ENCODE assay signal across 33 cellular contexts in genomic region chr4:72179342-72179741, GRCh38.
DNase-seq lines count a peak whose midpoint lies in the region; ATAC-seq, FAIRE-seq and TF ChIP-seq lines count a peak whose summit lies in the region.
"Had no signal": no experiment of that assay in that cellular context is flagged by ENCODE, and none has a peak within 500 bp of the region (broad histone marks: within the 10 kb centered on the region; RNA-seq: fewer than 3 reads in every experiment).

No MANE protein-coding gene starts in this region.

- H3K4me1 ChIP-seq in HepG2 (ENCODE audit: insufficient read depth, low read length) (no peaks in the 10 kb centered on the region), right lobe of liver (no peaks in the 10 kb centered on the region), GM12878 (ENCODE audit: control insufficient read depth, insufficient read depth, low read length) (no peaks in the 10 kb centered on the region), K562 (replicated peaks in 1 of 2; ENCODE audit: control insufficient read depth in 2 of 2, insufficient read depth in 2 of 2, low read length in 2 of 2) (no peaks in the 10 kb centered on the region)
- H3K4me1 ChIP-seq: A549; BE2C; BLaER1; BLaER1 treated with 17β-estradiol and CSF1 and Interleukin-3, amounts not matched to agents 10 nM and 100 nM; Caco-2 had no signal

- H3K9ac ChIP-seq in HepG2 (ENCODE audit: insufficient read depth, low read depth, low read length) (no peak overlapping the region), GM12878 (ENCODE audit: control insufficient read depth, insufficient read depth, low read length) (no peak overlapping the region), K562 (ENCODE audit: insufficient read depth in 1 of 2, low read depth in 2 of 2, low read length in 2 of 2) (no peak overlapping the region)
- H3K9ac ChIP-seq: BLaER1; BLaER1 treated with 17β-estradiol and CSF1 and Interleukin-3, amounts not matched to agents 10 nM and 100 nM had no signal

- WGBS in HepG2 (ENCODE audit: low lambda C conversion rate) = 19% methylated on average over 1 of the region's 1 CpG
- 75% methylated on average over 1 of the region's 1 CpG for WGBS in right lobe of liver (ENCODE audit: insufficient coverage, low coverage, low lambda C conversion rate, missing lambda C conversion rate)
- 5% methylated on average over 1 of the region's 1 CpG for WGBS in GM12878 (ENCODE audit: insufficient coverage, insufficient replicate concordance, low lambda C conversion rate, missing lambda C conversion rate)
- 0% methylated on average over 1 of the region's 1 CpG for WGBS in K562 (ENCODE audit: insufficient coverage, low coverage, missing lambda C conversion rate)

- TF ChIP-seq EP300 in HepG2 (IDR thresholded peaks at IDR 0.05; ENCODE audit: low read depth in 2 of 2, low read length in 2 of 2) (no peak), HepG2 (CRISPR knock-in tag; IDR thresholded peaks at IDR 0.05; ENCODE audit: borderline replicate concordance) (no peak), GM12878 (IDR thresholded peaks at IDR 0.05; ENCODE audit: borderline replicate concordance in 1 of 2, control insufficient read depth in 1 of 2, low read depth in 2 of 2, low read length in 2 of 2) (no peak), K562 (IDR thresholded peaks at IDR 0.05; ENCODE audit: low read length) (no peak)

- no peak overlapping the region for H2AFZ ChIP-seq in HepG2 (ENCODE audit: low read length)
- no peak overlapping the region for H2AFZ ChIP-seq in GM12878 (ENCODE audit: control insufficient read depth, low read depth, low read length)
- H2AFZ ChIP-seq in K562 (ENCODE audit: low read depth, low read length) = no peak overlapping the region

- DNase-seq in HepG2 (ENCODE audit: low spot score) (no peak), right lobe of liver (no peak), GM12878 (ENCODE audit: low read depth, low spot score) (no peak), K562 (ENCODE audit: extremely low read depth in 1 of 4, low spot score in 3 of 4) (no peak), glomerular visceral epithelial cell (ENCODE audit: extremely low spot score) (no peak)
- DNase-seq: 8988T; ACHN; AML-193; BE2C; C1 segment of cervical spinal cord; Caco-2; Calu3; CD4-positive, alpha-beta memory T cell; CD4-positive, alpha-beta T cell; CD4-positive, CD25-positive, alpha-beta regulatory T cell; CD8-positive, alpha-beta memory T cell; CD8-positive, alpha-beta T cell; COR-L47; DMS 273 treated with DMSO at 0.1 percent for 48 hours; DMS153; DMS53; DMS79; DMS79 treated with DMSO at 0.1 percent for 48 hours; DND-41; EL had no signal

- SMC1A ChIA-PET in GM12878 (lab: Charles Lee; ENCODE audit: uncharacterized antibody, unreplicated experiment) = no interaction called here

- intact Hi-C loops in HepG2 (cut with micrococcal nuclease; ENCODE audit: unreplicated experiment) = no loop called here
- intact Hi-C loops in right lobe of liver (cut with DNase I) = no loop called here
- intact Hi-C loops in GM12878 (cut with micrococcal nuclease; ENCODE audit: unreplicated experiment) = no loop called here
- intact Hi-C loops in K562 (cut with micrococcal nuclease) = no loop called here

- H3K79me2 ChIP-seq in HepG2 (ENCODE audit: insufficient read depth, low read length) (no peaks in the 10 kb centered on the region), GM12878 (ENCODE audit: control insufficient read depth, insufficient read depth, low read length) (no peaks in the 10 kb centered on the region), K562 (ENCODE audit: control insufficient read depth, insufficient read depth, low read length) (no peaks in the 10 kb centered on the region)

- H3K27ac ChIP-seq in HepG2 (ENCODE audit: extremely low read length, insufficient read depth, low read length) = no peak overlapping the region
- no peak overlapping the region for H3K27ac ChIP-seq in right lobe of liver
- H3K27ac ChIP-seq in GM12878 (ENCODE audit: control insufficient read depth, insufficient read depth) = no peak overlapping the region
- no peak overlapping the region for H3K27ac ChIP-seq in K562 (ENCODE audit: extremely low read depth, low read depth, low read length)
- H3K27ac ChIP-seq: 22Rv1; A549; BLaER1; BLaER1 treated with 17β-estradiol and CSF1 and Interleukin-3, amounts not matched to agents 10 nM and 100 nM; C4-2B had no signal

- H3K4me3 ChIP-seq in HepG2 (replicated peaks in 1 of 3; ENCODE audit: insufficient read depth in 1 of 3, low read depth in 2 of 3, low read length in 3 of 3) (no peak overlapping the region), right lobe of liver (no peak overlapping the region), GM12878 (no peak overlapping the region), K562 (no peak overlapping the region)
- H3K4me3 ChIP-seq: A549; BLaER1; BLaER1 treated with 17β-estradiol and CSF1 and Interleukin-3, amounts not matched to agents 10 nM and 100 nM had no signal

- TF ChIP-seq POLR2A in HepG2 (IDR thresholded peaks at IDR 0.05; ENCODE audit: insufficient read depth in 1 of 2, low read depth in 2 of 2, low read length in 2 of 2) (no peak), right lobe of liver (IDR thresholded peaks at IDR 0.05) (no peak), GM12878 (IDR thresholded peaks at IDR 0.05; ENCODE audit: low read depth, low read length) (no peak), K562 (conservative IDR thresholded peaks at IDR 0.05) (no peak)

- in situ Hi-C loops in HepG2 (cut with HindIII; ENCODE audit: extremely low pct_ligation_motif_present, low pct_unique_long_range_greater_than_20kb) = no loop called here
- in situ Hi-C loops in GM12878 (cut with MboI) = no loop called here
- in situ Hi-C loops in K562 (cut with MboI) = no loop called here

- no peak overlapping the region for H3K4me2 ChIP-seq in HepG2 (ENCODE audit: low read depth, low read length)
- H3K4me2 ChIP-seq in GM12878 (ENCODE audit: control insufficient read depth, insufficient read depth) = no peak overlapping the region
- H3K4me2 ChIP-seq in K562 (ENCODE audit: insufficient read depth, low read length) = no peak overlapping the region
- H3K4me2 ChIP-seq: A549; BLaER1; BLaER1 treated with 17β-estradiol and CSF1 and Interleukin-3, amounts not matched to agents 10 nM and 100 nM had no signal

- no peaks in the 10 kb centered on the region for H3K9me1 ChIP-seq in K562 (ENCODE audit: control insufficient read depth, insufficient read depth, low read length)

- FAIRE-seq in HepG2 (lab: Jason Lieb, UNC) (no peak), GM12878 (lab: Jason Lieb, UNC) (no peak), K562 (lab: Jason Lieb, UNC) (no peak)
- FAIRE-seq: A204.1, A549, D721Med had no signal

- RAD21 ChIA-PET in GM12878 (lab: Charles Lee; ENCODE audit: unreplicated experiment) = no interaction called here

- BruUV-seq in HepG2 (replicated peaks; lab: Mats Ljungman, UMichigan) = no TSS peak
- no TSS peak for BruUV-seq in GM12878 (replicated peaks; lab: Mats Ljungman, UMichigan)
- no TSS peak for BruUV-seq in K562 (replicated peaks; lab: Mats Ljungman, UMichigan)

- H4K20me1 ChIP-seq in HepG2 (ENCODE audit: insufficient read depth, low read length) (no peaks in the 10 kb centered on the region), GM12878 (ENCODE audit: control insufficient read depth, insufficient read depth) (no peaks in the 10 kb centered on the region), K562 (replicated peaks; ENCODE audit: control insufficient read depth, insufficient read depth, low read length) (no peaks in the 10 kb centered on the region)
- H4K20me1 ChIP-seq: BLaER1; BLaER1 treated with 17β-estradiol and CSF1 and Interleukin-3, amounts not matched to agents 10 nM and 100 nM had no signal

- TF ChIP-seq RAD21 in HepG2 (CRISPR knock-in tag; IDR thresholded peaks at IDR 0.05) (no peak), GM12878 (IDR thresholded peaks at IDR 0.05; ENCODE audit: insufficient read depth, low read depth, low read length) (no peak), K562 (CRISPR knock-in tag; conservative IDR thresholded peaks at IDR 0.05 in 1 of 2, IDR thresholded peaks at IDR 0.05 in 1 of 2) (no peak)

- ATAC-seq in HepG2 (no peak), right lobe of liver (no peak), GM12878 (no peak), K562 (no peak), HG03439 (IDR thresholded peaks at IDR 0.05; ENCODE audit: unreplicated experiment) (no peak)
- ATAC-seq: A549; CD8-positive, alpha-beta T cell had no signal

- TF ChIP-seq CTCF in HepG2 (CRISPR knock-in tag; IDR thresholded peaks at IDR 0.05) (no peak), right lobe of liver (IDR thresholded peaks at IDR 0.05) (no peak), GM12878 (IDR thresholded peaks at IDR 0.05 in 2 of 3, conservative IDR thresholded peaks at IDR 0.05 in 1 of 3; ENCODE audit: control insufficient read depth in 2 of 3, extremely low read depth in 1 of 3, insufficient read depth in 1 of 3, low read depth in 3 of 3, low read length in 3 of 3) (no peak), K562 (IDR thresholded peaks at IDR 0.05 in 2 of 3, conservative IDR thresholded peaks at IDR 0.05 in 1 of 3; ENCODE audit: insufficient read depth in 2 of 3, low read depth in 1 of 3, low read length in 3 of 3) (no peak)

- H3K27me3 ChIP-seq in HepG2 (ENCODE audit: control insufficient read depth in 1 of 2, insufficient read depth in 2 of 2, low read length in 2 of 2) (no peaks in the 10 kb centered on the region), right lobe of liver (no peaks in the 10 kb centered on the region), GM12878 (replicated peaks in 1 of 2; ENCODE audit: control insufficient read depth in 2 of 2, insufficient read depth in 2 of 2, low read length in 1 of 2) (no peaks in the 10 kb centered on the region), K562 (ENCODE audit: control insufficient read depth in 2 of 2, insufficient read depth in 2 of 2, low read length in 2 of 2) (no peaks in the 10 kb centered on the region)
- H3K27me3 ChIP-seq: BE2C; BLaER1; BLaER1 treated with 17β-estradiol and CSF1 and Interleukin-3, amounts not matched to agents 10 nM and 100 nM had no signal

- CTCF ChIA-PET in HepG2 (lab: Yijun Ruan, JAX; ENCODE audit: low intra/inter-chr PET ratio, low total read pairs) = no interaction called here
- CTCF ChIA-PET in GM12878 (lab: Yijun Ruan, JAX) = no interaction called here
- CTCF ChIA-PET in K562 (lab: Yijun Ruan, JAX; ENCODE audit: low intra/inter-chr PET ratio) = no interaction called here

- peaks cover 29% of the 10 kb centered on the region; the same call in 1 of the 2 replicates for H3K9me3 ChIP-seq in HepG2 (ENCODE audit: low read length)
- no peaks in the 10 kb centered on the region for H3K9me3 ChIP-seq in right lobe of liver
- H3K9me3 ChIP-seq in GM12878 (replicated peaks; ENCODE audit: control insufficient read depth, insufficient read depth, low read length) = no peaks in the 10 kb centered on the region
- no peaks in the 10 kb centered on the region for H3K9me3 ChIP-seq in K562 (replicated peaks; ENCODE audit: control insufficient read depth, insufficient read depth, low read depth, low read length)
- H3K9me3 ChIP-seq: A549, BE2C, Caco-2 had no signal

- H3K36me3 ChIP-seq in HepG2 (replicated peaks in 1 of 2; ENCODE audit: control insufficient read depth in 1 of 2, insufficient read depth in 2 of 2, low read length in 2 of 2) = no peaks in the 10 kb centered on the region
- no peaks in the 10 kb centered on the region for H3K36me3 ChIP-seq in right lobe of liver
- no peaks in the 10 kb centered on the region for H3K36me3 ChIP-seq in GM12878 (ENCODE audit: control insufficient read depth in 2 of 2, insufficient read depth in 2 of 2, low read length in 1 of 2)
- no peaks in the 10 kb centered on the region for H3K36me3 ChIP-seq in K562 (ENCODE audit: control insufficient read depth, insufficient read depth, low read length)
- H3K36me3 ChIP-seq: BE2C; BLaER1; BLaER1 treated with 17β-estradiol and CSF1 and Interleukin-3, amounts not matched to agents 10 nM and 100 nM had no signal

- POLR2A ChIA-PET in HepG2 (lab: Yijun Ruan, JAX) = no interaction called here
- POLR2A ChIA-PET in GM12878 (lab: Charles Lee) = no interaction called here
- POLR2A ChIA-PET in K562 (lab: Yijun Ruan, JAX) = no interaction called here
